In the genomic region with DNA sequence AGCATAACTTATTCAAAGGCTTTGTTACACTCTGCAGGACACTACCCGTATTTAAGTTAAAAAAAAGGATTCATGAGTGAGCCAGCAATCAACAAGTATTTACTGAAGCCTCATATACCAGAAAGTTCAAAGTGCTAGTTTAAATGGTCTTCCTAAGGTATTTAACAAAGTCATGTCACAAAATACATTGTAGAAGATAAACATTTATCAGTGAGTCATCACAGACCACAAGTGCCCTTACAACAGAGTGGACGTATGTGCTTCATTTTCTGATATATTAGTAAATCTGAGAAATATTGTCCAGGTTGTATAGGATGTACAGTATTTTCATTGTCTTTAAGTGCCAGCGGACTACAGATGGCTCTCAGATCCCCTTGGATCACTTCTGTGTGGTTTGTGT, we compare ENCODE assay signal across 29 cellular contexts. TPM values are rescaled to one million over a fixed set of nuclear protein-coding genes. Genes with fewer than 3 reads are reported as not detected.
"Had no signal": no experiment of that assay in that cellular context is flagged by ENCODE, and none has a peak within 500 bp of the region (broad histone marks: within the 10 kb centered on the region; RNA-seq: fewer than 3 reads in every experiment).

No MANE protein-coding gene starts in this region.

- DNase-seq: activated CD4-positive, alpha-beta T cell treated with anti-CD3 and anti-CD28 coated beads for 36 hours; activated CD4-positive, alpha-beta T cell treated with anti-CD3 and anti-CD28 coated beads, Interleukin-2, amount 50 U/mL, for 4 hours; activated CD4-positive, CD25-positive, alpha-beta regulatory T cell; activated effector memory CD4-positive, alpha-beta T cell treated with anti-CD3 and anti-CD28 coated beads, Interleukin-2, amount 50 U/mL, for 16 hours; activated naive CD4-positive, alpha-beta T cell treated with anti-CD3 and anti-CD28 coated beads, Interleukin-2, amount 10 ng/mL, durations not matched to agents 7 days and 5 days; activated naive CD8-positive, alpha-beta T cell treated with anti-CD3 and anti-CD28 coated beads, Interleukin-2, amount 10 ng/mL, durations not matched to agents 7 days and 5 days; amniotic stem cell; brain microvascular endothelial cell; caudate nucleus; dermis blood vessel endothelial cell; effector CD4-positive, alpha-beta T cell; kidney; left colon; midbrain; naive thymus-derived CD4-positive, alpha-beta T cell; ovary; stimulated activated CD4-positive, alpha-beta T cell treated with anti-CD3 and anti-CD28 coated beads, Interleukin-4, amount 100 ng/mL, for 24 hours; trophoblast cell; uterus had no signal

- H3K4me1 Mint-ChIP-seq: activated CD4-positive, alpha-beta T cell treated with anti-CD3 and anti-CD28 coated beads for 36 hours; activated naive CD4-positive, alpha-beta T cell treated with anti-CD3 and anti-CD28 coated beads, Interleukin-2, amount 10 ng/mL, durations not matched to agents 7 days and 5 days; activated naive CD8-positive, alpha-beta T cell treated with anti-CD3 and anti-CD28 coated beads, Interleukin-2, amount 10 ng/mL, durations not matched to agents 7 days and 5 days; naive thymus-derived CD4-positive, alpha-beta T cell; stimulated activated effector memory CD8-positive, alpha-beta T cell treated with anti-CD3 and anti-CD28 coated beads, Interleukin-12 subunit alpha, Interleukin-12 subunit beta, amount 100 ng/mL, for 72 hours had no signal

- H3K4me3 ChIP-seq: esophagus muscularis mucosa, gastroesophageal sphincter, hepatocyte, ovary, skin epidermis, thoracic aorta, uterus had no signal

- H3K4me3 Mint-ChIP-seq: activated CD4-positive, alpha-beta T cell treated with anti-CD3 and anti-CD28 coated beads for 36 hours; activated naive CD4-positive, alpha-beta T cell treated with anti-CD3 and anti-CD28 coated beads, Interleukin-2, amount 10 ng/mL, durations not matched to agents 7 days and 5 days; activated naive CD8-positive, alpha-beta T cell treated with anti-CD3 and anti-CD28 coated beads, Interleukin-2, amount 10 ng/mL, durations not matched to agents 7 days and 5 days; naive thymus-derived CD4-positive, alpha-beta T cell; stimulated activated effector memory CD8-positive, alpha-beta T cell treated with anti-CD3 and anti-CD28 coated beads, Interleukin-12 subunit alpha, Interleukin-12 subunit beta, amount 100 ng/mL, for 72 hours; stimulated activated naive CD8-positive, alpha-beta T cell treated with anti-CD3 and anti-CD28 coated beads, Interleukin-15, Interleukin-2, amounts not matched to agents 100 ng/mL and 50 ng/mL, for 24 hours had no signal

- H3K27ac ChIP-seq: brain microvascular endothelial cell, esophagus muscularis mucosa, gastroesophageal sphincter, hepatocyte, ovary, skin epidermis, thoracic aorta, uterus had no signal

- H3K9me3 ChIP-seq: ovary, thoracic aorta, uterus had no signal

- ATAC-seq: activated CD4-positive, alpha-beta T cell treated with anti-CD3 and anti-CD28 coated beads for 36 hours; gastroesophageal sphincter; left colon; naive thymus-derived CD4-positive, alpha-beta T cell; sciatic nerve; stimulated activated effector memory CD8-positive, alpha-beta T cell treated with anti-CD3 and anti-CD28 coated beads, Interleukin-12 subunit alpha, Interleukin-12 subunit beta, amount 100 ng/mL, for 72 hours had no signal

- H3K27me3 Mint-ChIP-seq: activated CD4-positive, alpha-beta T cell treated with anti-CD3 and anti-CD28 coated beads for 36 hours; activated naive CD4-positive, alpha-beta T cell treated with anti-CD3 and anti-CD28 coated beads, Interleukin-2, amount 10 ng/mL, durations not matched to agents 7 days and 5 days; activated naive CD8-positive, alpha-beta T cell treated with anti-CD3 and anti-CD28 coated beads, Interleukin-2, amount 10 ng/mL, durations not matched to agents 7 days and 5 days; progenitor cell of endocrine pancreas; stimulated activated naive CD8-positive, alpha-beta T cell treated with anti-CD3 and anti-CD28 coated beads, Interleukin-15, Interleukin-2, amounts not matched to agents 100 ng/mL and 50 ng/mL, for 24 hours had no signal

- H3K27ac Mint-ChIP-seq: activated CD4-positive, alpha-beta T cell treated with anti-CD3 and anti-CD28 coated beads for 36 hours; activated naive CD4-positive, alpha-beta T cell treated with anti-CD3 and anti-CD28 coated beads, Interleukin-2, amount 10 ng/mL, durations not matched to agents 7 days and 5 days; activated naive CD8-positive, alpha-beta T cell treated with anti-CD3 and anti-CD28 coated beads, Interleukin-2, amount 10 ng/mL, durations not matched to agents 7 days and 5 days; naive thymus-derived CD4-positive, alpha-beta T cell; stimulated activated effector memory CD8-positive, alpha-beta T cell treated with anti-CD3 and anti-CD28 coated beads, Interleukin-12 subunit alpha, Interleukin-12 subunit beta, amount 100 ng/mL, for 72 hours; stimulated activated naive CD8-positive, alpha-beta T cell treated with anti-CD3 and anti-CD28 coated beads, Interleukin-15, Interleukin-2, amounts not matched to agents 100 ng/mL and 50 ng/mL, for 24 hours had no signal

- H3K36me3 ChIP-seq: brain microvascular endothelial cell, esophagus muscularis mucosa, ovary, thoracic aorta, uterus had no signal

- H3K4me1 ChIP-seq: esophagus muscularis mucosa, gastroesophageal sphincter, uterus had no signal

- H3K27me3 ChIP-seq: brain microvascular endothelial cell, esophagus muscularis mucosa, gastroesophageal sphincter, hepatocyte, ovary, uterus had no signal

- H3K36me3 Mint-ChIP-seq: activated naive CD4-positive, alpha-beta T cell treated with anti-CD3 and anti-CD28 coated beads, Interleukin-2, amount 10 ng/mL, durations not matched to agents 7 days and 5 days; activated naive CD8-positive, alpha-beta T cell treated with anti-CD3 and anti-CD28 coated beads, Interleukin-2, amount 10 ng/mL, durations not matched to agents 7 days and 5 days; stimulated activated effector memory CD8-positive, alpha-beta T cell treated with anti-CD3 and anti-CD28 coated beads, Interleukin-12 subunit alpha, Interleukin-12 subunit beta, amount 100 ng/mL, for 72 hours had no signal

RNA-seq across cellular contexts. Expression of a gene that starts 24.2 kb away (rescaled TPM):
- total RNA-seq: activated CD4-positive, alpha-beta T cell treated with anti-CD3 and anti-CD28 coated beads for 36 hours; activated naive CD8-positive, alpha-beta T cell treated with anti-CD3 and anti-CD28 coated beads, Interleukin-2, amount 10 ng/mL, durations not matched to agents 7 days and 5 days; naive thymus-derived CD4-positive, alpha-beta T cell; T-helper 1 cell treated with Interleukin-12 subunit alpha and Interleukin-12 subunit beta and Interleukin-4 antibody, amounts not matched to agents 30 ng/mL and 1 ng/mL, for 36 hours had no signal
